Comparison of ENCODE assay signal across 35 cellular contexts in genomic region chr2:64080179-64080578, GRCh38.
"Had no signal": no experiment of that assay in that cellular context is flagged by ENCODE, and none has a peak within 500 bp of the region (broad histone marks: within the 10 kb centered on the region; RNA-seq: fewer than 3 reads in every experiment).

No MANE protein-coding gene starts in this region.

- H3K4me3 Mint-ChIP-seq: activated CD4-positive, alpha-beta memory T cell treated with anti-CD3 and anti-CD28 coated beads for 36 hours; activated CD4-positive, alpha-beta T cell treated with anti-CD3 and anti-CD28 coated beads for 36 hours; activated CD4-positive, alpha-beta T cell treated with anti-CD3 and anti-CD28 coated beads, Interleukin-2, amount 10 ng/mL, durations not matched to agents 24 days and 14 days; activated CD8-positive, alpha-beta memory T cell treated with anti-CD3 and anti-CD28 coated beads, Interleukin-2, amount 10 ng/mL, durations not matched to agents 7 days and 5 days; activated CD8-positive, alpha-beta T cell treated with anti-CD3 and anti-CD28 coated beads, Interleukin-2, amount 10 ng/mL, durations not matched to agents 7 days and 5 days; activated naive CD4-positive, alpha-beta T cell treated with anti-CD3 and anti-CD28 coated beads for 36 hours; activated naive CD4-positive, alpha-beta T cell treated with anti-CD3 and anti-CD28 coated beads, Interleukin-2, amount 50 U/mL, for 24 hours; activated naive CD8-positive, alpha-beta T cell treated with anti-CD3 and anti-CD28 coated beads for 36 hours; activated naive CD8-positive, alpha-beta T cell treated with anti-CD3 and anti-CD28 coated beads, Interleukin-2, amount 50 U/mL, for 24 hours; activated T-helper 1 cell treated with anti-CD3 and anti-CD28 coated beads, Interleukin-12 subunit alpha, Interleukin-12 subunit beta, Interleukin-2, Interleukin-4 antibody, amounts not matched to agents 30 ng/mL and 10 ng/mL and 1 ng/mL, durations not matched to agents 14 hours and 24 hours and 36 hours; effector memory CD8-positive, alpha-beta T cell had no signal

- H3K36me3 Mint-ChIP-seq: activated CD4-positive, alpha-beta memory T cell treated with anti-CD3 and anti-CD28 coated beads for 36 hours; activated CD8-positive, alpha-beta memory T cell treated with anti-CD3 and anti-CD28 coated beads, Interleukin-2, amount 10 ng/mL, durations not matched to agents 7 days and 5 days; activated naive CD4-positive, alpha-beta T cell treated with anti-CD3 and anti-CD28 coated beads, Interleukin-2, amount 50 U/mL, for 24 hours; activated naive CD8-positive, alpha-beta T cell treated with anti-CD3 and anti-CD28 coated beads for 36 hours had no signal

- H3K27ac ChIP-seq: adrenal gland, body of pancreas, epithelial cell of prostate, esophagus squamous epithelium had no signal

- H3K9me3 Mint-ChIP-seq: activated CD4-positive, alpha-beta memory T cell treated with anti-CD3 and anti-CD28 coated beads for 36 hours; activated CD4-positive, alpha-beta T cell treated with anti-CD3 and anti-CD28 coated beads, Interleukin-2, amount 10 ng/mL, durations not matched to agents 24 days and 14 days; activated naive CD4-positive, alpha-beta T cell treated with anti-CD3 and anti-CD28 coated beads for 36 hours; activated naive CD4-positive, alpha-beta T cell treated with anti-CD3 and anti-CD28 coated beads, Interleukin-2, amount 50 U/mL, for 24 hours; activated naive CD8-positive, alpha-beta T cell treated with anti-CD3 and anti-CD28 coated beads for 36 hours; activated naive CD8-positive, alpha-beta T cell treated with anti-CD3 and anti-CD28 coated beads, Interleukin-2, amount 50 U/mL, for 24 hours; activated T-helper 1 cell treated with anti-CD3 and anti-CD28 coated beads, Interleukin-12 subunit alpha, Interleukin-12 subunit beta, Interleukin-2, Interleukin-4 antibody, amounts not matched to agents 30 ng/mL and 10 ng/mL and 1 ng/mL, durations not matched to agents 14 hours and 24 hours and 36 hours; activated T-helper 2 cell treated with anti-CD3 and anti-CD28 coated beads, Interferon-gamma antibody, Interleukin-2, Interleukin-4, amounts not matched to agents 10 μg/mL and 5 μg/mL and 100 μg/mL, durations not matched to agents 14 hours and 24 hours and 36 hours; effector memory CD8-positive, alpha-beta T cell had no signal

- H3K27ac Mint-ChIP-seq: activated CD4-positive, alpha-beta memory T cell treated with anti-CD3 and anti-CD28 coated beads for 36 hours; activated CD4-positive, alpha-beta T cell treated with anti-CD3 and anti-CD28 coated beads for 36 hours; activated CD4-positive, alpha-beta T cell treated with anti-CD3 and anti-CD28 coated beads, Interleukin-2, amount 10 ng/mL, durations not matched to agents 24 days and 14 days; activated CD8-positive, alpha-beta memory T cell treated with anti-CD3 and anti-CD28 coated beads, Interleukin-2, amount 10 ng/mL, durations not matched to agents 7 days and 5 days; activated CD8-positive, alpha-beta T cell treated with anti-CD3 and anti-CD28 coated beads, Interleukin-2, amount 10 ng/mL, durations not matched to agents 7 days and 5 days; activated naive CD4-positive, alpha-beta T cell treated with anti-CD3 and anti-CD28 coated beads for 36 hours; activated naive CD4-positive, alpha-beta T cell treated with anti-CD3 and anti-CD28 coated beads, Interleukin-2, amount 50 U/mL, for 24 hours; activated naive CD8-positive, alpha-beta T cell treated with anti-CD3 and anti-CD28 coated beads for 36 hours; activated naive CD8-positive, alpha-beta T cell treated with anti-CD3 and anti-CD28 coated beads, Interleukin-2, amount 50 U/mL, for 24 hours; activated T-helper 1 cell treated with anti-CD3 and anti-CD28 coated beads, Interleukin-12 subunit alpha, Interleukin-12 subunit beta, Interleukin-2, Interleukin-4 antibody, amounts not matched to agents 30 ng/mL and 10 ng/mL and 1 ng/mL, durations not matched to agents 14 hours and 24 hours and 36 hours; activated T-helper 2 cell treated with anti-CD3 and anti-CD28 coated beads, Interferon-gamma antibody, Interleukin-2, Interleukin-4, amounts not matched to agents 10 μg/mL and 5 μg/mL and 100 μg/mL, durations not matched to agents 14 hours and 24 hours and 36 hours; effector memory CD8-positive, alpha-beta T cell had no signal

- FAIRE-seq: colon, endometrium, endothelial cell of umbilical vein, frontal cortex had no signal

- H3K27me3 ChIP-seq: adrenal gland, body of pancreas, esophagus squamous epithelium had no signal

- H3K9me3 ChIP-seq: adrenal gland, body of pancreas, esophagus squamous epithelium had no signal

- ATAC-seq: activated CD4-positive, alpha-beta T cell treated with anti-CD3 and anti-CD28 coated beads for 36 hours; activated CD8-positive, alpha-beta memory T cell treated with anti-CD3 and anti-CD28 coated beads, Interleukin-2, amount 10 ng/mL, durations not matched to agents 7 days and 5 days; activated CD8-positive, alpha-beta T cell treated with anti-CD3 and anti-CD28 coated beads, Interleukin-2, amount 10 ng/mL, durations not matched to agents 7 days and 5 days; activated naive CD8-positive, alpha-beta T cell treated with anti-CD3 and anti-CD28 coated beads, Interleukin-2, amount 50 U/mL, for 24 hours; body of pancreas; effector memory CD8-positive, alpha-beta T cell had no signal

- H3K4me1 Mint-ChIP-seq: activated CD4-positive, alpha-beta T cell treated with anti-CD3 and anti-CD28 coated beads for 36 hours; activated CD4-positive, alpha-beta T cell treated with anti-CD3 and anti-CD28 coated beads, Interleukin-2, amount 10 ng/mL, durations not matched to agents 24 days and 14 days; activated CD8-positive, alpha-beta memory T cell treated with anti-CD3 and anti-CD28 coated beads, Interleukin-2, amount 10 ng/mL, durations not matched to agents 7 days and 5 days; activated naive CD4-positive, alpha-beta T cell treated with anti-CD3 and anti-CD28 coated beads, Interleukin-2, amount 50 U/mL, for 24 hours; activated naive CD8-positive, alpha-beta T cell treated with anti-CD3 and anti-CD28 coated beads for 36 hours; activated naive CD8-positive, alpha-beta T cell treated with anti-CD3 and anti-CD28 coated beads, Interleukin-2, amount 50 U/mL, for 24 hours had no signal

- H3K4me3 ChIP-seq: adrenal gland, body of pancreas, esophagus squamous epithelium had no signal

- H3K27me3 Mint-ChIP-seq: activated naive CD4-positive, alpha-beta T cell treated with anti-CD3 and anti-CD28 coated beads, Interleukin-2, amount 50 U/mL, for 24 hours had no signal

- DNase-seq: activated CD4-positive, alpha-beta memory T cell treated with anti-CD3 and anti-CD28 coated beads for 36 hours; activated CD4-positive, alpha-beta T cell treated with anti-CD3 and anti-CD28 coated beads for 36 hours; activated CD4-positive, alpha-beta T cell treated with anti-CD3 and anti-CD28 coated beads, Interleukin-2, amount 10 ng/mL, durations not matched to agents 24 days and 14 days; activated CD4-positive, CD25-positive, alpha-beta regulatory T cell; activated CD4-positive, CD25-positive, alpha-beta regulatory T cell treated with anti-CD3 and anti-CD28 coated beads, Interleukin-2, amount 50 U/mL, for 72 hours; activated CD8-positive, alpha-beta memory T cell treated with anti-CD3 and anti-CD28 coated beads, Interleukin-2, amount 10 ng/mL, durations not matched to agents 7 days and 5 days; activated CD8-positive, alpha-beta memory T cell treated with anti-CD3 and anti-CD28 coated beads, Interleukin-2, amount 50 U/mL, for 4 hours; activated CD8-positive, alpha-beta T cell treated with anti-CD3 and anti-CD28 coated beads, Interleukin-2, amount 10 ng/mL, durations not matched to agents 7 days and 5 days; activated effector memory CD4-positive, alpha-beta T cell treated with anti-CD3 and anti-CD28 coated beads, Interleukin-2, amount 50 U/mL, for 16 hours; activated naive CD4-positive, alpha-beta T cell treated with anti-CD3 and anti-CD28 coated beads for 36 hours; activated naive CD8-positive, alpha-beta T cell treated with anti-CD3 and anti-CD28 coated beads for 36 hours; activated naive CD8-positive, alpha-beta T cell treated with anti-CD3 and anti-CD28 coated beads, Interleukin-2, amount 50 U/mL, for 24 hours; activated T-cell treated with anti-CD3 and anti-CD28 coated beads, Interleukin-2, amount 50 U/mL, for 1 hour; activated T-cell treated with anti-CD3 and anti-CD28 coated beads, Interleukin-2, amount 50 U/mL, for 48 hours; adrenal gland; amygdala; aorta; body of pancreas; caudate nucleus; cortex of kidney; dermis blood vessel endothelial cell; effector CD4-positive, alpha-beta T cell; effector memory CD8-positive, alpha-beta T cell; esophagus squamous epithelium; head of caudate nucleus; T-helper 1 cell; T-helper 2 cell had no signal

- H3K36me3 ChIP-seq: adrenal gland, esophagus squamous epithelium had no signal

- H3K4me1 ChIP-seq: adrenal gland, body of pancreas had no signal
